8 cellular contexts compared by ENCODE assay signal in genomic region chr7:67659066-67659465, GRCh38.
"Had no signal": no experiment of that assay in that cellular context is flagged by ENCODE, and none has a peak within 500 bp of the region (broad histone marks: within the 10 kb centered on the region; RNA-seq: fewer than 3 reads in every experiment).

No MANE protein-coding gene starts in this region.

- H3K36me3 Mint-ChIP-seq: IgD-negative memory B cell had no signal

- H3K4me3 Mint-ChIP-seq: GM23338, H9, IgD-negative memory B cell had no signal

- H3K4me1 Mint-ChIP-seq: GM23338, H9, IgD-negative memory B cell had no signal

- FAIRE-seq: H1, H54, HepG2 had no signal

- H3K27ac Mint-ChIP-seq: GM23338, IgD-negative memory B cell had no signal

- DNase-seq: H9, HCEC 1CT, KBM-7 had no signal

- H3K27me3 Mint-ChIP-seq: IgD-negative memory B cell had no signal
